ENCODE assay signal across 19 cellular contexts in genomic region chr6:151179321-151179720, GRCh38.
DNase-seq lines count a peak whose midpoint lies in the region; ATAC-seq, FAIRE-seq and TF ChIP-seq lines count a peak whose summit lies in the region.
"Had no signal": no experiment of that assay in that cellular context is flagged by ENCODE, and none has a peak within 500 bp of the region (broad histone marks: within the 10 kb centered on the region; RNA-seq: fewer than 3 reads in every experiment).

No MANE protein-coding gene starts in this region.

- H2AFZ ChIP-seq in H9 (ENCODE audit: low read length) = no peak overlapping the region

- no peak overlapping the region for H3K23ac ChIP-seq in H9 (ENCODE audit: insufficient read length, low read depth, low read length)

- no peaks in the 10 kb centered on the region for H3K79me2 ChIP-seq in H9 (ENCODE audit: insufficient read depth, low read length)

- peaks cover 3% of the 10 kb centered on the region for H4K20me1 ChIP-seq in H9 (ENCODE audit: control insufficient read depth, insufficient read depth, insufficient read length)

- no peak for FAIRE-seq in urothelium cell line (lab: Jason Lieb, UNC)

- no peak overlapping the region for H4K91ac ChIP-seq in H9 (ENCODE audit: insufficient read length, low read depth, low read length)

- peaks cover 2 to 15% (median 9%) of the 10 kb centered on the region in 3 experiments; a peak in 5 of 7 replicates for H3K36me3 Mint-ChIP-seq in H9 (ENCODE audit: insufficient read depth in 1 of 3, low read depth in 3 of 3)

- no peak overlapping the region for H2BK20ac ChIP-seq in H9 (ENCODE audit: low read depth, low read length, poor library complexity, severe bottlenecking)

- no peak overlapping the region for H2BK5ac ChIP-seq in H9 (ENCODE audit: insufficient read length, low read length)

- TF ChIP-seq CTCF in AG04449 (IDR thresholded peaks at IDR 0.05; ENCODE audit: insufficient read depth, low read length, missing control alignments) = no peak
- no peak for TF ChIP-seq CTCF in H9 (conservative IDR thresholded peaks at IDR 0.05)

- no peak overlapping the region for H2BK120ac ChIP-seq in H9 (ENCODE audit: low read depth, low read length, poor library complexity, severe bottlenecking)

- peak overlapping the region; percentile 70 for H3K18ac ChIP-seq in H9 (ENCODE audit: insufficient read length, low read depth, low read length)

- no peaks in the 10 kb centered on the region for H3K4me1 ChIP-seq in H9 (ENCODE audit: insufficient read depth, low read length)

- no peak overlapping the region for H2AK5ac ChIP-seq in H9 (ENCODE audit: insufficient read length, low read length)

- no peaks in the 10 kb centered on the region for H3K23me2 ChIP-seq in H9 (ENCODE audit: insufficient read length, low read depth, low read length, poor library complexity, severe bottlenecking)

- DNase-seq in AG04449 (ENCODE audit: low read depth, low spot score) (peak; percentile 31), H9 (no peak), amniotic stem cell (lab: John Stamatoyannopoulos, UW) (peak; percentile 72), fibroblast of the conjunctiva (ENCODE audit: low read depth) (peak; percentile 33), urothelium cell line (ENCODE audit: low spot score) (no peak), SW480 (ENCODE audit: low spot score) (no peak)
- DNase-seq in activated naive CD4-positive, alpha-beta T cell treated with anti-CD3 and anti-CD28 coated beads, Interleukin-2, amount 50 U/mL, for 16 hours = no peak
- DNase-seq: activated CD4-positive, alpha-beta T cell treated with anti-CD3 and anti-CD28 coated beads, Interleukin-2, amount 50 U/mL, for 1 hour; activated T-cell treated with anti-CD3 and anti-CD28 coated beads, Interleukin-2, amount 50 U/mL, for 1 hour; Caco-2; dorsolateral prefrontal cortex; GOT3; immature natural killer cell; NK-92 treated with Interleukin-12 subunit alpha and Interleukin-12 subunit beta, amount 100 ng/mL, for 24 hours; SIG-M5; stimulated activated naive CD8-positive, alpha-beta T cell treated with anti-CD3 and anti-CD28 coated beads, Interleukin-15, amount 100 ng/mL, for 72 hours; T-helper 9 cell had no signal

- POLR2A ChIA-PET in AG04449 (lab: Yijun Ruan, JAX) = no interaction called here

- H2BK12ac ChIP-seq in H9 (ENCODE audit: insufficient read length, low read depth, low read length) = no peak overlapping the region

- no peak overlapping the region for H3K4me3 ChIP-seq in AG04449 (ENCODE audit: low read depth, low read length)
- H3K4me3 ChIP-seq: dorsolateral prefrontal cortex, smooth muscle cell had no signal

- no peak for ATAC-seq in GM18861 (IDR thresholded peaks at IDR 0.05; ENCODE audit: unreplicated experiment)
- ATAC-seq: stimulated activated naive CD8-positive, alpha-beta T cell treated with anti-CD3 and anti-CD28 coated beads, Interleukin-15, amount 100 ng/mL, for 72 hours had no signal

- H3K27ac Mint-ChIP-seq in H9 = no peak overlapping the region
- H3K27ac Mint-ChIP-seq: immature natural killer cell had no signal

- H3K4me3 Mint-ChIP-seq in H9 = no peak overlapping the region
- H3K4me3 Mint-ChIP-seq: immature natural killer cell; stimulated activated naive CD8-positive, alpha-beta T cell treated with anti-CD3 and anti-CD28 coated beads, Interleukin-15, amount 100 ng/mL, for 72 hours had no signal

- peaks cover 9% of the 10 kb centered on the region in 2 experiments; a peak in 3 of 4 replicates for H3K4me1 Mint-ChIP-seq in H9
- H3K4me1 Mint-ChIP-seq: immature natural killer cell; stimulated activated naive CD8-positive, alpha-beta T cell treated with anti-CD3 and anti-CD28 coated beads, Interleukin-15, amount 100 ng/mL, for 72 hours had no signal

- H4K5ac ChIP-seq in H9 (ENCODE audit: insufficient read length, low read depth, low read length) = no peak overlapping the region

- no peak overlapping the region for H4K8ac ChIP-seq in H9 (replicated peaks; ENCODE audit: insufficient read length, low read depth, low read length)

- H2BK15ac ChIP-seq in H9 (ENCODE audit: low read depth, low read length) = no peak overlapping the region

- H3K4ac ChIP-seq in H9 (ENCODE audit: low read depth, low read length) = no peak overlapping the region

- no peak overlapping the region for H3K14ac ChIP-seq in H9 (ENCODE audit: insufficient read depth, low read length)

- no peaks in the 10 kb centered on the region for H3K27me3 ChIP-seq in H9 (ENCODE audit: insufficient read depth, low read length)

- H3K9me3 Mint-ChIP-seq in H9 = peaks cover 15 to 21% of the 10 kb centered on the region in 2 experiments
- H3K9me3 Mint-ChIP-seq: immature natural killer cell; stimulated activated naive CD8-positive, alpha-beta T cell treated with anti-CD3 and anti-CD28 coated beads, Interleukin-15, amount 100 ng/mL, for 72 hours had no signal

- H3K56ac ChIP-seq in H9 (ENCODE audit: insufficient read length, low read depth, low read length) = no peak overlapping the region

- no peak overlapping the region for H3T11ph ChIP-seq in H9 (ENCODE audit: low read length)

- WGBS in H9 (ENCODE audit: extremely low coverage, insufficient read length, low lambda C conversion rate) = 100% methylated on average over 1 of the region's 2 CpGs

- CTCF ChIA-PET in AG04449 (lab: Yijun Ruan, JAX) = interaction anchor here (3.3 kb wide), 1 partner anchor 145 kb away, joined by 11 read pairs; no protein-coding TSS in a partner anchor

- H3K27ac ChIP-seq in H9 (ENCODE audit: insufficient read length, low read depth, low read length) = no peak overlapping the region
- H3K27ac ChIP-seq: dorsolateral prefrontal cortex had no signal

- peaks cover 7% of the 10 kb centered on the region for H3K9me3 ChIP-seq in H9 (ENCODE audit: control insufficient read depth, low read depth, low read length)

- no peak overlapping the region for H3K9ac ChIP-seq in H9 (ENCODE audit: extremely low read depth, insufficient read length, low read length)

- H3K79me1 ChIP-seq in H9 (ENCODE audit: insufficient read depth, low read depth, low read length, poor library complexity, severe bottlenecking) = no peaks in the 10 kb centered on the region

- no peaks in the 10 kb centered on the region; the same call in none of the 2 replicates for H3K27me3 Mint-ChIP-seq in H9 (ENCODE audit: low read depth)

- no peak overlapping the region for H3K4me2 ChIP-seq in H9 (ENCODE audit: insufficient read depth, insufficient read length, low read length)
- H3K4me2 ChIP-seq: smooth muscle cell had no signal

Comparison
In these comparisons a context has a peak if more than half of its experiments do, and no peak if none do; other contexts are left out.
1. DNase-seq: peak in AG04449 (single experiment), amniotic stem cell (single experiment) and fibroblast of the conjunctiva (single experiment); none in H9 (single experiment), activated naive CD4-positive, alpha-beta T cell treated with anti-CD3 and anti-CD28 coated beads, Interleukin-2, amount 50 U/mL, for 16 hours (single experiment), urothelium cell line (single experiment) and SW480 (single experiment).